Comparison of ENCODE assay signal across 13 cellular contexts in genomic region chr6:70396796-70397729, GRCh38. TPM values are rescaled to one million over a fixed set of nuclear protein-coding genes. Genes with fewer than 3 reads are reported as not detected.
DNase-seq lines count a peak whose midpoint lies in the region; ATAC-seq and TF ChIP-seq lines count a peak whose summit lies in the region.
"Had no signal": no experiment of that assay in that cellular context is flagged by ENCODE, and none has a peak within 500 bp of the region (broad histone marks: within the 10 kb centered on the region; RNA-seq: fewer than 3 reads in every experiment).

No MANE protein-coding gene starts in this region.

- H3K9me3 ChIP-seq in right cardiac atrium (ENCODE audit: control insufficient read depth, low read length) = no peaks in the 10 kb centered on the region
- H3K9me3 ChIP-seq in OCI-LY7 (ENCODE audit: low read length) = no peaks in the 10 kb centered on the region
- H3K9me3 ChIP-seq in hepatocyte (ENCODE audit: low read depth) = no peaks in the 10 kb centered on the region
- H3K9me3 ChIP-seq in vagina = no peaks in the 10 kb centered on the region

- H3K9me2 ChIP-seq in OCI-LY7 (ENCODE audit: insufficient read depth, low read length) = no peaks in the 10 kb centered on the region
- no peaks in the 10 kb centered on the region for H3K9me2 ChIP-seq in hepatocyte (replicated peaks; ENCODE audit: insufficient read depth)

- no peak overlapping the region for H3K4me3 ChIP-seq in right cardiac atrium (ENCODE audit: low read length)
- H3K4me3 ChIP-seq in OCI-LY7 (ENCODE audit: low read depth, low read length, poor library complexity, severe bottlenecking) = no peak overlapping the region
- H3K4me3 ChIP-seq in hepatocyte = no peak overlapping the region
- H3K4me3 ChIP-seq in vagina = peak overlapping the region in 1 of 2 donors; percentile 23

- H2AFZ ChIP-seq in OCI-LY7 (ENCODE audit: low read length) = peak overlapping the region; percentile 60; the same call in 1 of the 2 replicates
- H2AFZ ChIP-seq in hepatocyte = no peak overlapping the region

- TF ChIP-seq CTCF in OCI-LY7 (conservative IDR thresholded peaks at IDR 0.05; ENCODE audit: low read length) = no peak
- TF ChIP-seq CTCF in hepatocyte (IDR thresholded peaks at IDR 0.05; ENCODE audit: poor library complexity) = no peak
- TF ChIP-seq CTCF in vagina (IDR thresholded peaks at IDR 0.05) = no peak

- DNase-seq in right cardiac atrium (no peak), cardiac septum (ENCODE audit: low spot score) (no peak), OCI-LY7 (ENCODE audit: low spot score) (peak; percentile 34), hepatocyte (ENCODE audit: low spot score) (no peak), vagina (ENCODE audit: extremely low spot score in 2 of 2) (no peak), LoVo (ENCODE audit: low spot score) (no peak)
- no peak for DNase-seq in effector CD8-positive, alpha-beta T cell (lab: John Stamatoyannopoulos, UW)
- DNase-seq: activated effector memory CD4-positive, alpha-beta T cell treated with anti-CD3 and anti-CD28 coated beads, Interleukin-2, amount 50 U/mL, for 16 hours; foreskin fibroblast; Kasumi-1; stimulated activated CD4-positive, alpha-beta T cell treated with anti-CD3 and anti-CD28 coated beads, Interleukin-4, amount 100 ng/mL, for 24 hours had no signal

- CTCF ChIA-PET in OCI-LY7 (lab: Charles Lee; ENCODE audit: unreplicated experiment) = no interaction called here

- no TSS peak for BruUV-seq in OCI-LY7 (replicated peaks; lab: Mats Ljungman, UMichigan)

- 48% methylated on average over 10 of the region's 10 CpGs for WGBS in right cardiac atrium
- 73% methylated on average over 10 of the region's 10 CpGs for WGBS in hepatocyte (ENCODE audit: low lambda C conversion rate, missing lambda C conversion rate)

- no peaks in the 10 kb centered on the region for H3K27me3 ChIP-seq in right cardiac atrium (ENCODE audit: control insufficient read depth, insufficient read depth)
- H3K27me3 ChIP-seq in hepatocyte = no peaks in the 10 kb centered on the region
- no peaks in the 10 kb centered on the region for H3K27me3 ChIP-seq in vagina

- H3K4me2 ChIP-seq in OCI-LY7 (ENCODE audit: low read length) (peak overlapping the region; percentile 27; the same call in 1 of the 2 replicates), hepatocyte (peak overlapping the region; percentile 9)

- ATAC-seq in right cardiac atrium (peak in 1 of 2 donors; percentile 21), HG03342 (IDR thresholded peaks at IDR 0.05; ENCODE audit: unreplicated experiment) (no peak)
- ATAC-seq: left lobe of liver had no signal

- intact Hi-C loops in right cardiac atrium (cut with DNase I) = no loop called here
- intact Hi-C loops in cardiac septum (cut with DNase I) = no loop called here
- intact Hi-C loops in OCI-LY7 (cut with micrococcal nuclease; ENCODE audit: unreplicated experiment) = no loop called here
- intact Hi-C loops in vagina (cut with DNase I) = no loop called here

- H3K27ac ChIP-seq in right cardiac atrium (ENCODE audit: low read length) (peak overlapping the region; percentile 72), OCI-LY7 (ENCODE audit: low read depth, low read length, poor library complexity, severe bottlenecking) (no peak overlapping the region), hepatocyte (peak overlapping the region; percentile 83), vagina (peak overlapping the region; percentile 41)

- TF ChIP-seq POLR2A in vagina (IDR thresholded peaks at IDR 0.05) = no peak

- H4K20me1 ChIP-seq in OCI-LY7 (ENCODE audit: insufficient read depth, low read length) = no peaks in the 10 kb centered on the region
- no peaks in the 10 kb centered on the region for H4K20me1 ChIP-seq in hepatocyte (ENCODE audit: insufficient read depth, poor library complexity, severe bottlenecking)

- H3K36me3 ChIP-seq in OCI-LY7 (ENCODE audit: insufficient read depth, low read length) (no peaks in the 10 kb centered on the region), hepatocyte (replicated peaks; ENCODE audit: insufficient read depth, low read depth) (no peaks in the 10 kb centered on the region), vagina (no peaks in the 10 kb centered on the region)

- POLR2A ChIA-PET in OCI-LY7 (lab: Charles Lee) = interaction anchor here (1.0 kb wide), 1 partner anchor 17 kb away, joined by 3 read pairs; the partner anchor contains the start of gene FAM135A

- H3K79me2 ChIP-seq in OCI-LY7 (ENCODE audit: insufficient read depth, low read depth, low read length) (no peaks in the 10 kb centered on the region), hepatocyte (no peaks in the 10 kb centered on the region)

- H3K4me1 ChIP-seq in right cardiac atrium (ENCODE audit: control insufficient read depth, insufficient read depth, low read length) (no peaks in the 10 kb centered on the region), OCI-LY7 (ENCODE audit: insufficient read depth, low read length, poor library complexity, severe bottlenecking) (peaks cover 24% of the 10 kb centered on the region), hepatocyte (ENCODE audit: insufficient read depth) (peaks cover 12% of the 10 kb centered on the region), vagina (peaks cover 6% of the 10 kb centered on the region)

RNA-seq across cellular contexts. Expression of gene FAM135A, which starts 16.2 kb away (rescaled TPM):
- total RNA-seq in right cardiac atrium (10 to 100 TPM; 16.5 to 19.3 (median 18.1) TPM), cardiac septum (14.2 TPM), OCI-LY7 (2022) (35.5 and 41.3 TPM in 2 replicates), hepatocyte (62.4 and 78.4 TPM in 2 replicates), vagina (67.3 TPM)
- polyA plus RNA-seq in right cardiac atrium (7.7 TPM), hepatocyte (17.2 and 19.0 TPM in 2 replicates)
- total RNA-seq in OCI-LY7 (2014; rRNA removed; shearing (Covaris generic)) = 46.1 and 66.2 TPM in 2 replicates
